1 cellular context compared by ENCODE assay signal in genomic region chr3:33115024-33115768, GRCh38.
TF ChIP-seq lines count a peak whose summit lies in the region.

No MANE protein-coding gene starts in this region.

TF ChIP-seq in GM23338, 12 proteins besides CTCF, POLR2A, EP300 and RAD21:
- TF ChIP-seq ZNF462 (CRISPR knock-in tag; IDR thresholded peaks at IDR 0.05) (no peak), CREB1 (CRISPR knock-in tag; IDR thresholded peaks at IDR 0.05; ENCODE audit: low read depth) (no peak), STAT1 (IDR thresholded peaks at IDR 0.05; ENCODE audit: unreplicated experiment) (no peak)
